Comparison of ENCODE assay signal across 1 cellular context in genomic region chr6:7115452-7116223, GRCh38.
TF ChIP-seq lines count a peak whose summit lies in the region.

No MANE protein-coding gene starts in this region.

TF ChIP-seq in H1, 55 proteins besides CTCF, POLR2A, EP300 and RAD21:
- TF ChIP-seq ATF3 (IDR thresholded peaks at IDR 0.05; ENCODE audit: insufficient read depth, low read depth, low read length) (no peak), SP1 (IDR thresholded peaks at IDR 0.05; ENCODE audit: low read depth, low read length) (no peak), JUN (IDR thresholded peaks at IDR 0.05; ENCODE audit: low read depth, low read length) (no peak), POLR2AphosphoS5 (IDR thresholded peaks at IDR 0.05; ENCODE audit: low read depth, low read length) (no peak), CBX8 (IDR thresholded peaks at IDR 0.05; ENCODE audit: borderline replicate concordance, low read depth, low read length) (no peak), GTF2F1 (IDR thresholded peaks at IDR 0.05; ENCODE audit: borderline replicate concordance, low read depth, low read length) (no peak), MAX (IDR thresholded peaks at IDR 0.05) (no peak), RNF2 (IDR thresholded peaks at IDR 0.05; ENCODE audit: borderline replicate concordance, low read depth, low read length, missing control alignments, poor library complexity, severe bottlenecking) (no peak), TEAD4 (IDR thresholded peaks at IDR 0.05; ENCODE audit: low read depth, low read length) (no peak), SIN3A (conservative IDR thresholded peaks at IDR 0.05 in 1 of 2, IDR thresholded peaks at IDR 0.05 in 1 of 2; ENCODE audit: low read depth in 1 of 2, low read length in 2 of 2) (no peak), KDM5A (IDR thresholded peaks at IDR 0.05; ENCODE audit: low read length) (no peak), BCL11A (IDR thresholded peaks at IDR 0.05; ENCODE audit: low read depth in 2 of 2, low read length in 2 of 2) (no peak), CTBP2 (IDR thresholded peaks at IDR 0.05; ENCODE audit: borderline replicate concordance, insufficient read depth, insufficient read length, low read length) (no peak), SIX5 (IDR thresholded peaks at IDR 0.05; ENCODE audit: low read depth, low read length) (no peak)
- TF ChIP-seq, protein P1, sequence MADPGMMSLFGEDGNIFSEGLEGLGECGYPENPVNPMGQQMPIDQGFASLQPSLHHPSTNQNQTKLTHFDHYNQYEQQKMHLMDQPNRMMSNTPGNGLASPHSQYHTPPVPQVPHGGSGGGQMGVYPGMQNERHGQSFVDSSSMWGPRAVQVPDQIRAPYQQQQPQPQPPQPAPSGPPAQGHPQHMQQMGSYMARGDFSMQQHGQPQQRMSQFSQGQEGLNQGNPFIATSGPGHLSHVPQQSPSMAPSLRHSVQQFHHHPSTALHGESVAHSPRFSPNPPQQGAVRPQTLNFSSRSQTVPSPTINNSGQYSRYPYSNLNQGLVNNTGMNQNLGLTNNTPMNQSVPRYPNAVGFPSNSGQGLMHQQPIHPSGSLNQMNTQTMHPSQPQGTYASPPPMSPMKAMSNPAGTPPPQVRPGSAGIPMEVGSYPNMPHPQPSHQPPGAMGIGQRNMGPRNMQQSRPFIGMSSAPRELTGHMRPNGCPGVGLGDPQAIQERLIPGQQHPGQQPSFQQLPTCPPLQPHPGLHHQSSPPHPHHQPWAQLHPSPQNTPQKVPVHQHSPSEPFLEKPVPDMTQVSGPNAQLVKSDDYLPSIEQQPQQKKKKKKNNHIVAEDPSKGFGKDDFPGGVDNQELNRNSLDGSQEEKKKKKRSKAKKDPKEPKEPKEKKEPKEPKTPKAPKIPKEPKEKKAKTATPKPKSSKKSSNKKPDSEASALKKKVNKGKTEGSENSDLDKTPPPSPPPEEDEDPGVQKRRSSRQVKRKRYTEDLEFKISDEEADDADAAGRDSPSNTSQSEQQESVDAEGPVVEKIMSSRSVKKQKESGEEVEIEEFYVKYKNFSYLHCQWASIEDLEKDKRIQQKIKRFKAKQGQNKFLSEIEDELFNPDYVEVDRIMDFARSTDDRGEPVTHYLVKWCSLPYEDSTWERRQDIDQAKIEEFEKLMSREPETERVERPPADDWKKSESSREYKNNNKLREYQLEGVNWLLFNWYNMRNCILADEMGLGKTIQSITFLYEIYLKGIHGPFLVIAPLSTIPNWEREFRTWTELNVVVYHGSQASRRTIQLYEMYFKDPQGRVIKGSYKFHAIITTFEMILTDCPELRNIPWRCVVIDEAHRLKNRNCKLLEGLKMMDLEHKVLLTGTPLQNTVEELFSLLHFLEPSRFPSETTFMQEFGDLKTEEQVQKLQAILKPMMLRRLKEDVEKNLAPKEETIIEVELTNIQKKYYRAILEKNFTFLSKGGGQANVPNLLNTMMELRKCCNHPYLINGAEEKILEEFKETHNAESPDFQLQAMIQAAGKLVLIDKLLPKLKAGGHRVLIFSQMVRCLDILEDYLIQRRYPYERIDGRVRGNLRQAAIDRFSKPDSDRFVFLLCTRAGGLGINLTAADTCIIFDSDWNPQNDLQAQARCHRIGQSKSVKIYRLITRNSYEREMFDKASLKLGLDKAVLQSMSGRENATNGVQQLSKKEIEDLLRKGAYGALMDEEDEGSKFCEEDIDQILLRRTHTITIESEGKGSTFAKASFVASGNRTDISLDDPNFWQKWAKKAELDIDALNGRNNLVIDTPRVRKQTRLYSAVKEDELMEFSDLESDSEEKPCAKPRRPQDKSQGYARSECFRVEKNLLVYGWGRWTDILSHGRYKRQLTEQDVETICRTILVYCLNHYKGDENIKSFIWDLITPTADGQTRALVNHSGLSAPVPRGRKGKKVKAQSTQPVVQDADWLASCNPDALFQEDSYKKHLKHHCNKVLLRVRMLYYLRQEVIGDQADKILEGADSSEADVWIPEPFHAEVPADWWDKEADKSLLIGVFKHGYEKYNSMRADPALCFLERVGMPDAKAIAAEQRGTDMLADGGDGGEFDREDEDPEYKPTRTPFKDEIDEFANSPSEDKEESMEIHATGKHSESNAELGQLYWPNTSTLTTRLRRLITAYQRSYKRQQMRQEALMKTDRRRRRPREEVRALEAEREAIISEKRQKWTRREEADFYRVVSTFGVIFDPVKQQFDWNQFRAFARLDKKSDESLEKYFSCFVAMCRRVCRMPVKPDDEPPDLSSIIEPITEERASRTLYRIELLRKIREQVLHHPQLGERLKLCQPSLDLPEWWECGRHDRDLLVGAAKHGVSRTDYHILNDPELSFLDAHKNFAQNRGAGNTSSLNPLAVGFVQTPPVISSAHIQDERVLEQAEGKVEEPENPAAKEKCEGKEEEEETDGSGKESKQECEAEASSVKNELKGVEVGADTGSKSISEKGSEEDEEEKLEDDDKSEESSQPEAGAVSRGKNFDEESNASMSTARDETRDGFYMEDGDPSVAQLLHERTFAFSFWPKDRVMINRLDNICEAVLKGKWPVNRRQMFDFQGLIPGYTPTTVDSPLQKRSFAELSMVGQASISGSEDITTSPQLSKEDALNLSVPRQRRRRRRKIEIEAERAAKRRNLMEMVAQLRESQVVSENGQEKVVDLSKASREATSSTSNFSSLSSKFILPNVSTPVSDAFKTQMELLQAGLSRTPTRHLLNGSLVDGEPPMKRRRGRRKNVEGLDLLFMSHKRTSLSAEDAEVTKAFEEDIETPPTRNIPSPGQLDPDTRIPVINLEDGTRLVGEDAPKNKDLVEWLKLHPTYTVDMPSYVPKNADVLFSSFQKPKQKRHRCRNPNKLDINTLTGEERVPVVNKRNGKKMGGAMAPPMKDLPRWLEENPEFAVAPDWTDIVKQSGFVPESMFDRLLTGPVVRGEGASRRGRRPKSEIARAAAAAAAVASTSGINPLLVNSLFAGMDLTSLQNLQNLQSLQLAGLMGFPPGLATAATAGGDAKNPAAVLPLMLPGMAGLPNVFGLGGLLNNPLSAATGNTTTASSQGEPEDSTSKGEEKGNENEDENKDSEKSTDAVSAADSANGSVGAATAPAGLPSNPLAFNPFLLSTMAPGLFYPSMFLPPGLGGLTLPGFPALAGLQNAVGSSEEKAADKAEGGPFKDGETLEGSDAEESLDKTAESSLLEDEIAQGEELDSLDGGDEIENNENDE (IDR thresholded peaks at IDR 0.05; ENCODE audit: insufficient replicate concordance, low read length) = no peak
